Comparison of ENCODE assay signal across 23 cellular contexts in genomic region chr11:126589492-126589803, GRCh38.
"Had no signal": no experiment of that assay in that cellular context is flagged by ENCODE, and none has a peak within 500 bp of the region (broad histone marks: within the 10 kb centered on the region; RNA-seq: fewer than 3 reads in every experiment).

No MANE protein-coding gene starts in this region.

- H3K4me2 ChIP-seq: smooth muscle cell had no signal

- H3K27ac ChIP-seq: gastroesophageal sphincter, sigmoid colon, transverse colon had no signal

- FAIRE-seq: TTC549, urothelium cell line had no signal

- H3K36me3 ChIP-seq: gastroesophageal sphincter, sigmoid colon, transverse colon, WERI-Rb-1 had no signal

- DNase-seq: activated CD4-positive, alpha-beta T cell treated with anti-CD3 and anti-CD28 coated beads, Interleukin-2, amount 10 ng/mL, durations not matched to agents 7 days and 5 days; activated CD4-positive, CD25-positive, alpha-beta regulatory T cell treated with anti-CD3 and anti-CD28 coated beads, Interleukin-2, amount 50 U/mL, for 72 hours; activated CD8-positive, alpha-beta memory T cell treated with anti-CD3 and anti-CD28 coated beads, Interleukin-2, amount 10 ng/mL, durations not matched to agents 7 days and 5 days; activated CD8-positive, alpha-beta T cell treated with anti-CD3 and anti-CD28 coated beads for 36 hours; activated effector memory CD4-positive, alpha-beta T cell treated with anti-CD3 and anti-CD28 coated beads, Interleukin-2, amount 50 U/mL, for 16 hours; activated naive CD4-positive, alpha-beta T cell treated with anti-CD3 and anti-CD28 coated beads, Interleukin-2, amount 10 ng/mL, durations not matched to agents 7 days and 5 days; activated T-cell treated with anti-CD3 and anti-CD28 coated beads for 4 hours; anterior cingulate cortex; central memory CD4-positive, alpha-beta T cell; dermis blood vessel endothelial cell; effector CD8-positive, alpha-beta T cell; head of caudate nucleus; naive B cell; sigmoid colon; stimulated activated CD4-positive, alpha-beta T cell treated with anti-CD3 and anti-CD28 coated beads, Interleukin-15, amount 100 ng/mL, for 24 hours; stimulated activated naive B cell treated with anti-CD40 and anti-IgM and Interleukin-4, amounts not matched to agents 10 μg/mL and 1 μg/mL and 100 μg/mL, for 72 hours; transverse colon; WERI-Rb-1 had no signal

- H3K9me3 ChIP-seq: gastroesophageal sphincter, sigmoid colon, transverse colon had no signal

- H3K4me3 ChIP-seq: gastroesophageal sphincter, lung, sigmoid colon, smooth muscle cell, transverse colon had no signal

- H3K27me3 ChIP-seq: sigmoid colon had no signal
